8 cellular contexts compared by ENCODE assay signal in the genomic region with DNA sequence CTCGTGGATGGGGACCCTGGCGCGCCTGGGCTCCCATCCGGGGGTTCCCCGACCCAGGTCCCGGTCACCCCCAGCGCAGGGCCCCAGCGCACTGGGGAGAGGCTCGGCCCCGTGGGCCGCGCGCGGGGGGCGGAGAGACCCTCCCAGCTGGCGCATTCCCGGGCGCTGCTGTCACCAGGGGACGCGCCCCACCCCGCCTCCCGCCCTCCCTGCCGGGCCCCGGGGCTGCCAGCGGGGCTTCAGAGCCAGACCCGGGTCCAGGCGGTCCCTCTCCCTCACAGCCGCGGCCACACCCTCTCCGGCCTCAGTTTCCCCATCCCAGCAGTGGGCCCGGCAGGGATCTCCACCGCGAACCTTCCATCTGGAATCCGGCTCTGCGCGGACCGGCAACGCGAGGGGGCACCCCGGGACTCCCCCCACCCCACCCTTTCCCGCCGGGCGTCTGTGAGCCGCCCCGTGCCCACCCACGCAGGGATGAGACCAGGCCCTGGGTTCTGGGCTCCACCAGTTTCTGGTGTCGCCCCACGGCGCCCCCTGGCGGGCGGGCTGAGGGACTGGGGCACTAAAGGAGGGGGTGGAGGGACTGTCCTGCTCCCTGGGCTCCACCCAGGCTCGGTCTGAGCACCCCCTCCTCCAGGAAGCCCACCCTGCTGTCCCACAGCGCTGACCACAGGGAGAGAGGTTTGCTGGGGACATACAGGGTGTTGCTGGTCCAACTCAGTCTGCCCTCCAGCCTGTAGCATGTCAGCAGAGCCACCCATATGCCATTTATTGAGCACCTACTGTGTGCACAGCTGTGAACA. TPM values are rescaled to one million over a fixed set of nuclear protein-coding genes. Genes with fewer than 3 reads are reported as not detected.
DNase-seq lines count a peak whose midpoint lies in the region; ATAC-seq and TF ChIP-seq lines count a peak whose summit lies in the region.

No MANE protein-coding gene starts in this region.

- CTCF ChIA-PET in activated CD4-positive, alpha-beta T cell treated with anti-CD3 and anti-CD28 coated beads for 36 hours (lab: Charles Lee): no interaction called here

- no peaks in the 10 kb centered on the region for H3K9me3 ChIP-seq in mucosa of stomach (ENCODE audit: control insufficient read depth, low read length)

- peak; percentile 75 for DNase-seq in CD1c-positive myeloid dendritic cell (ENCODE audit: extremely low spot score)
- peak; percentile 27 to 47 for DNase-seq in Kasumi-1 (lab: John Stamatoyannopoulos, UW)
- peak; percentile 88 for DNase-seq in activated CD4-positive, alpha-beta T cell treated with anti-CD3 and anti-CD28 coated beads for 36 hours
- DNase-seq in dorsolateral prefrontal cortex: no peak
- DNase-seq in stimulated activated naive CD4-positive, alpha-beta T cell (lab: John Stamatoyannopoulos, UW): peak; percentile 19 to 65 (median 54)
- DNase-seq in NCI-H1694 treated with DMSO at 0.1 percent for 48 hours (lab: John Stamatoyannopoulos, UW): no peak

- H3K4me3 ChIP-seq in dorsolateral prefrontal cortex (peak overlapping the region in 42 of 59 donors; percentile 3 to 55 (median 33)), mucosa of stomach (ENCODE audit: low read length) (no peak overlapping the region)

- H3K36me3 ChIP-seq in mucosa of stomach (ENCODE audit: control insufficient read depth, insufficient read depth, low read length): no peaks in the 10 kb centered on the region

- peaks cover 0 to 55% (median 33%) of the 10 kb centered on the region in 45 donors for H3K27me3 ChIP-seq in dorsolateral prefrontal cortex
- H3K27me3 ChIP-seq in mucosa of stomach (ENCODE audit: control insufficient read depth, insufficient read depth, low read length): peaks cover 32% of the 10 kb centered on the region

- ATAC-seq in activated CD4-positive, alpha-beta T cell treated with anti-CD3 and anti-CD28 coated beads for 36 hours: peak; percentile 60
- ATAC-seq in GM21390 (IDR thresholded peaks at IDR 0.05; ENCODE audit: unreplicated experiment): no peak

- no peaks in the 10 kb centered on the region for H3K27me3 Mint-ChIP-seq in activated CD4-positive, alpha-beta T cell treated with anti-CD3 and anti-CD28 coated beads for 36 hours

- no peak overlapping the region for H3K27ac Mint-ChIP-seq in activated CD4-positive, alpha-beta T cell treated with anti-CD3 and anti-CD28 coated beads for 36 hours

- no peak overlapping the region for H3K4me3 Mint-ChIP-seq in activated CD4-positive, alpha-beta T cell treated with anti-CD3 and anti-CD28 coated beads for 36 hours

- no peak overlapping the region for H3K27ac ChIP-seq in dorsolateral prefrontal cortex

- H3K4me1 ChIP-seq in mucosa of stomach (ENCODE audit: control insufficient read depth, insufficient read depth, low read length): peaks cover 4% of the 10 kb centered on the region

- POLR2A ChIA-PET in activated CD4-positive, alpha-beta T cell treated with anti-CD3 and anti-CD28 coated beads for 36 hours (lab: Charles Lee): no interaction called here

- TF ChIP-seq CTCF in dorsolateral prefrontal cortex (IDR thresholded peaks at IDR 0.05 in 54 of 56, conservative IDR thresholded peaks at IDR 0.05 in 2 of 56; ENCODE audit: low read depth in 1 of 56, partially characterized antibody in 56 of 56): peak in 35 of 56 donors; percentile 6 to 51 (median 27)

- no peaks in the 10 kb centered on the region for H3K36me3 Mint-ChIP-seq in activated CD4-positive, alpha-beta T cell treated with anti-CD3 and anti-CD28 coated beads for 36 hours (ENCODE audit: low read depth)

- H3K4me1 Mint-ChIP-seq in activated CD4-positive, alpha-beta T cell treated with anti-CD3 and anti-CD28 coated beads for 36 hours: peaks cover 7% of the 10 kb centered on the region

- intact Hi-C loops in activated CD4-positive, alpha-beta T cell treated with anti-CD3 and anti-CD28 coated beads for 36 hours (cut with DNase I, micrococcal nuclease): loop anchor here in 1 of 2 experiments (1.0 to 2.0 kb wide), 7 partner anchors 23 to 299 kb away; partner anchors contain the start of genes ATP8B3, C19orf25, DAZAP1 and PCSK4
- intact Hi-C loops in dorsolateral prefrontal cortex (cut with DNase I): no loop called here

- H3K9ac ChIP-seq in mucosa of stomach (ENCODE audit: low read length): peak overlapping the region; percentile 61

- no peaks in the 10 kb centered on the region for H3K9me3 Mint-ChIP-seq in activated CD4-positive, alpha-beta T cell treated with anti-CD3 and anti-CD28 coated beads for 36 hours (ENCODE audit: low read depth)

RNA-seq across cellular contexts. Expression of gene ADAMTSL5, which starts 0.9 kb away (rescaled TPM):
- 1 to 10 TPM; 2.5 to 3.8 TPM for total RNA-seq in activated CD4-positive, alpha-beta T cell treated with anti-CD3 and anti-CD28 coated beads for 36 hours
- 10 to 100 TPM in 1 of 120 experiments, 1 to 10 TPM in 96, under 1 TPM in 20, not detected in 3; 0.20 to 12.1 (median 1.8) TPM for total RNA-seq in dorsolateral prefrontal cortex

RNA-seq across cellular contexts. Expression of gene PLK5, which starts 10.2 kb away (rescaled TPM):
- total RNA-seq in activated CD4-positive, alpha-beta T cell treated with anti-CD3 and anti-CD28 coated beads for 36 hours: not detected
- 10 to 100 TPM in 15 of 120 experiments, 1 to 10 TPM in 105; 1.1 to 17.3 (median 5.5) TPM for total RNA-seq in dorsolateral prefrontal cortex

RNA-seq across cellular contexts. Expression of gene REEP6, which starts 22.7 kb away (rescaled TPM):
- 1 to 10 TPM; 2.1 to 2.7 TPM for total RNA-seq in activated CD4-positive, alpha-beta T cell treated with anti-CD3 and anti-CD28 coated beads for 36 hours
- 10 to 100 TPM in 116 of 120 experiments, 1 to 10 TPM in 4; 6.9 to 23.9 (median 14.3) TPM for total RNA-seq in dorsolateral prefrontal cortex

RNA-seq across cellular contexts. Expression of gene PCSK4, which starts 23.5 kb away (rescaled TPM):
- 1 to 10 TPM; 1.8 to 3.9 TPM for total RNA-seq in activated CD4-positive, alpha-beta T cell treated with anti-CD3 and anti-CD28 coated beads for 36 hours
- 10 to 100 TPM in 50 of 120 experiments, 1 to 10 TPM in 70; 4.5 to 20.4 (median 9.5) TPM for total RNA-seq in dorsolateral prefrontal cortex

RNA-seq across cellular contexts. Expression of gene C19orf25, which starts 34.7 kb away (rescaled TPM):
- 10 to 100 TPM; 19.9 to 26.9 TPM for total RNA-seq in activated CD4-positive, alpha-beta T cell treated with anti-CD3 and anti-CD28 coated beads for 36 hours
- total RNA-seq in dorsolateral prefrontal cortex: 10 to 100 TPM; 28.3 to 63.0 (median 35.2) TPM

Comparison
In these comparisons a context has a peak if more than half of its experiments do, and no peak if none do; other contexts are left out.
1. DNase-seq: peak in CD1c-positive myeloid dendritic cell (single experiment), Kasumi-1 (2 of 2), activated CD4-positive, alpha-beta T cell treated with anti-CD3 and anti-CD28 coated beads for 36 hours (single experiment) and stimulated activated naive CD4-positive, alpha-beta T cell (6 of 6); none in dorsolateral prefrontal cortex (0 of 10) and NCI-H1694 treated with DMSO at 0.1 percent for 48 hours (single experiment).